ENCODE assay signal across 8 cellular contexts in the genomic region with DNA sequence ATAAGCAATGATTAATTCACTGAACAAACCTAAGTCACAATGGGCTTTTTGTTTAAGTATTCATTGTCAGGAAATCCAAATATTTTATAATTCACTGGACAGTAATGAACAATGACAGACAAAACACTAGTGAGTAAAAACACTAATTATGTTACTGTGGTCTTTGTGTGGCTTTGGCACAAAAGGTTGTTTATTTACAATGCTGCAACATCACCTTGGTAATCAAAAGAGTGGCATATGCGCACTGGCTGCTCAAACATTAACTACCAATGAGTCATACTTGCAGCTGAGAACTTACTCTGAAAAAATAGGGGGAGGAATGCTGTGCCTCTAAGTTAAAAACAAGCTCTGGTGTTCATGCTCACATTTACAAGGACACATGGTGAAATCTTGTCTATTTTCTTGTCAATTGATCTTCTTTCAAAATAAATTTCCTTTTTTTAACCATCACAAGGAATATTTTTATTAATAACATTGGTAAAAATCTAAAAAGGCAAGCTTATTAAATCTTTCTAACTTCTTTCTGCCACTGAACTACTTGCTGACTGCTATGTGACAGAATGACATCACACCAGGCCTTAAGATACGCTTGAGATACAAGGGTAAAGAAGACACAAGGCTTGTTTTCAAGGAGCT.
DNase-seq lines count a peak whose midpoint lies in the region; ATAC-seq, FAIRE-seq and TF ChIP-seq lines count a peak whose summit lies in the region.

No MANE protein-coding gene starts in this region.

- no peak overlapping the region for H3K4me3 Mint-ChIP-seq in central memory CD8-positive, alpha-beta T cell

- H2AFZ ChIP-seq in HepG2 (ENCODE audit: low read length): no peak overlapping the region

- DNase-seq in DMS153 treated with DMSO at 0.1 percent for 48 hours (lab: John Stamatoyannopoulos, UW; ENCODE audit: unreplicated experiment): peak; percentile 39
- peak; percentile 78 for DNase-seq in NT2/D1 (ENCODE audit: low read depth, low spot score)
- DNase-seq in central memory CD8-positive, alpha-beta T cell (ENCODE audit: low spot score in 2 of 2): peak in 1 of 2 donors; percentile 32
- peak; percentile 93 for DNase-seq in HepG2 (ENCODE audit: low spot score)
- DNase-seq in UCSD-AML1 (lab: John Stamatoyannopoulos, UW; ENCODE audit: unreplicated experiment): no peak

- POLR2A ChIA-PET in HepG2 (lab: Yijun Ruan, JAX): interaction anchor here (0.9 to 1.4 kb wide), 4 partner anchors 12 to 154 kb away, joined by 3 to 5 read pairs (median 4); a partner anchor contains a TSS

- WGBS in HepG2 (ENCODE audit: low lambda C conversion rate): 13% methylated on average over 2 of the region's 2 CpGs
- 55% methylated on average over 2 of the region's 2 CpGs for WGBS in urinary bladder

- H3K4me3 ChIP-seq in NT2/D1 (ENCODE audit: insufficient read length, low read depth) (no peak overlapping the region), HepG2 (replicated peaks in 1 of 3; ENCODE audit: insufficient read depth in 1 of 3, low read depth in 2 of 3, low read length in 3 of 3) (peak overlapping the region in 1 of 3 experiments; percentile 13; a peak in 1 of 6 replicates), urinary bladder (ENCODE audit: low read depth, low read length) (no peak overlapping the region)

- H3K9ac ChIP-seq in NT2/D1 (ENCODE audit: insufficient read length, low read depth) (no peak overlapping the region), HepG2 (ENCODE audit: insufficient read depth, low read depth, low read length) (peak overlapping the region; percentile 72)

- peaks cover 9% of the 10 kb centered on the region for H3K79me2 ChIP-seq in HepG2 (ENCODE audit: insufficient read depth, low read length)

- H3K4me1 ChIP-seq in NT2/D1 (ENCODE audit: insufficient read depth, insufficient read length) (no peaks in the 10 kb centered on the region), HepG2 (ENCODE audit: insufficient read depth, low read length) (peaks cover 52% of the 10 kb centered on the region), urinary bladder (ENCODE audit: insufficient read depth) (peaks cover 3% of the 10 kb centered on the region)

- H3K27me3 Mint-ChIP-seq in central memory CD8-positive, alpha-beta T cell: no peaks in the 10 kb centered on the region

- H3K27me3 ChIP-seq in NT2/D1 (ENCODE audit: insufficient read depth, insufficient read length) (no peaks in the 10 kb centered on the region), HepG2 (ENCODE audit: control insufficient read depth in 1 of 2, insufficient read depth in 2 of 2, low read length in 2 of 2) (no peaks in the 10 kb centered on the region)

- no peaks in the 10 kb centered on the region for H3K9me3 Mint-ChIP-seq in central memory CD8-positive, alpha-beta T cell

- no peak for TF ChIP-seq RAD21 in HepG2 (CRISPR knock-in tag; IDR thresholded peaks at IDR 0.05)

- in situ Hi-C loops in HepG2 (cut with HindIII; ENCODE audit: extremely low pct_ligation_motif_present, low pct_unique_long_range_greater_than_20kb): no loop called here

- H3K27ac Mint-ChIP-seq in central memory CD8-positive, alpha-beta T cell (ENCODE audit: low read depth): peak overlapping the region; percentile 91

- no peaks in the 10 kb centered on the region for H4K20me1 ChIP-seq in HepG2 (ENCODE audit: insufficient read depth, low read length)

- CTCF ChIA-PET in HepG2 (lab: Yijun Ruan, JAX; ENCODE audit: low intra/inter-chr PET ratio, low total read pairs): no interaction called here

- H3K4me1 Mint-ChIP-seq in central memory CD8-positive, alpha-beta T cell: peaks cover 40% of the 10 kb centered on the region

- TF ChIP-seq CTCF in HepG2 (CRISPR knock-in tag; IDR thresholded peaks at IDR 0.05): no peak

- BruUV-seq in HepG2 (replicated peaks; lab: Mats Ljungman, UMichigan): no TSS peak

- TF ChIP-seq EP300 in HepG2 (IDR thresholded peaks at IDR 0.05; ENCODE audit: low read depth in 2 of 2, low read length in 2 of 2): peak; percentile 66 to 75; a peak in 2 of 4 replicates
- peak; percentile 63; the same call in 1 of the 2 replicates for TF ChIP-seq EP300 in HepG2 (CRISPR knock-in tag; IDR thresholded peaks at IDR 0.05; ENCODE audit: borderline replicate concordance)

- no peak for TF ChIP-seq POLR2A in HepG2 (IDR thresholded peaks at IDR 0.05; ENCODE audit: insufficient read depth in 1 of 2, low read depth in 2 of 2, low read length in 2 of 2)

- H3K36me3 ChIP-seq in NT2/D1 (ENCODE audit: insufficient read depth, insufficient read length, low read length) (peaks cover 3% of the 10 kb centered on the region), HepG2 (replicated peaks in 1 of 2; ENCODE audit: control insufficient read depth in 1 of 2, insufficient read depth in 2 of 2, low read length in 2 of 2) (peaks cover 0 to 3% of the 10 kb centered on the region in 2 experiments; a peak in 1 of 5 replicates), urinary bladder (ENCODE audit: insufficient read depth) (no peaks in the 10 kb centered on the region)

- peak; percentile 77 for FAIRE-seq in HepG2 (lab: Jason Lieb, UNC)

- peak overlapping the region; percentile 50 for H3K4me2 ChIP-seq in HepG2 (ENCODE audit: low read depth, low read length)

- no peaks in the 10 kb centered on the region for H3K36me3 Mint-ChIP-seq in central memory CD8-positive, alpha-beta T cell (ENCODE audit: insufficient read depth)

- intact Hi-C loops in HepG2 (cut with micrococcal nuclease; ENCODE audit: unreplicated experiment): loop anchor here (1.0 kb wide), 1 partner anchor 31 kb away; no protein-coding TSS in a partner anchor

- ATAC-seq in GM19324 (IDR thresholded peaks at IDR 0.05; ENCODE audit: low FRiP score, unreplicated experiment): peak; percentile 70
- ATAC-seq in HG03439 (IDR thresholded peaks at IDR 0.05; ENCODE audit: unreplicated experiment): peak; percentile 68
- peak; percentile 87 for ATAC-seq in central memory CD8-positive, alpha-beta T cell (replicated peaks; ENCODE audit: extremely low read depth, poor library complexity, severe bottlenecking)
- ATAC-seq in HepG2: peak; percentile 95

- no peaks in the 10 kb centered on the region for H3K9me3 ChIP-seq in NT2/D1 (ENCODE audit: insufficient read depth, low read length)
- H3K9me3 ChIP-seq in HepG2 (ENCODE audit: low read length): no peaks in the 10 kb centered on the region

- H3K27ac ChIP-seq in HepG2 (ENCODE audit: extremely low read length, insufficient read depth, low read length) (peak overlapping the region; percentile 84), urinary bladder (ENCODE audit: low read depth) (peak overlapping the region; percentile 67)

TF ChIP-seq in HepG2, 621 proteins besides CTCF, POLR2A, EP300 and RAD21 (continues in another document):
- TF ChIP-seq ZNF263 (CRISPR knock-in tag; IDR thresholded peaks at IDR 0.05) (no peak), ZNF430 (CRISPR knock-in tag; IDR thresholded peaks at IDR 0.05) (no peak), SMAD3 (CRISPR knock-in tag; IDR thresholded peaks at IDR 0.05) (peak; percentile 54; the same call in 1 of the 2 replicates), ZNF839 (CRISPR knock-in tag; IDR thresholded peaks at IDR 0.05; ENCODE audit: borderline replicate concordance) (no peak)
- TF ChIP-seq, protein P1, sequence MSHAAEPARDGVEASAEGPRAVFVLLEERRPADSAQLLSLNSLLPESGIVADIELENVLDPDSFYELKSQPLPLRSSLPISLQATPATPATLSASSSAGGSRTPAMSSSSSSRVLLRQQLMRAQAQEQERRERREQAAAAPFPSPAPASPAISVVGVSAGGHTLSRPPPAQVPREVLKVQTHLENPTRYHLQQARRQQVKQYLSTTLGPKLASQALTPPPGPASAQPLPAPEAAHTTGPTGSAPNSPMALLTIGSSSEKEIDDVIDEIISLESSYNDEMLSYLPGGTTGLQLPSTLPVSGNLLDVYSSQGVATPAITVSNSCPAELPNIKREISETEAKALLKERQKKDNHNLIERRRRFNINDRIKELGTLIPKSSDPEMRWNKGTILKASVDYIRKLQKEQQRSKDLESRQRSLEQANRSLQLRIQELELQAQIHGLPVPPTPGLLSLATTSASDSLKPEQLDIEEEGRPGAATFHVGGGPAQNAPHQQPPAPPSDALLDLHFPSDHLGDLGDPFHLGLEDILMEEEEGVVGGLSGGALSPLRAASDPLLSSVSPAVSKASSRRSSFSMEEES (CRISPR knock-in tag; IDR thresholded peaks at IDR 0.05): peak; percentile 68
- TF ChIP-seq, protein P2, sequence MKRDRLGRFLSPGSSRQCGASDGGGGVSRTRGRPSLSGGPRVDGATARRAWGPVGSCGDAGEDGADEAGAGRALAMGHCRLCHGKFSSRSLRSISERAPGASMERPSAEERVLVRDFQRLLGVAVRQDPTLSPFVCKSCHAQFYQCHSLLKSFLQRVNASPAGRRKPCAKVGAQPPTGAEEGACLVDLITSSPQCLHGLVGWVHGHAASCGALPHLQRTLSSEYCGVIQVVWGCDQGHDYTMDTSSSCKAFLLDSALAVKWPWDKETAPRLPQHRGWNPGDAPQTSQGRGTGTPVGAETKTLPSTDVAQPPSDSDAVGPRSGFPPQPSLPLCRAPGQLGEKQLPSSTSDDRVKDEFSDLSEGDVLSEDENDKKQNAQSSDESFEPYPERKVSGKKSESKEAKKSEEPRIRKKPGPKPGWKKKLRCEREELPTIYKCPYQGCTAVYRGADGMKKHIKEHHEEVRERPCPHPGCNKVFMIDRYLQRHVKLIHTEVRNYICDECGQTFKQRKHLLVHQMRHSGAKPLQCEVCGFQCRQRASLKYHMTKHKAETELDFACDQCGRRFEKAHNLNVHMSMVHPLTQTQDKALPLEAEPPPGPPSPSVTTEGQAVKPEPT (CRISPR knock-in tag; IDR thresholded peaks at IDR 0.05; ENCODE audit: low read depth): no peak
